12 cellular contexts compared by ENCODE assay signal in the genomic region with DNA sequence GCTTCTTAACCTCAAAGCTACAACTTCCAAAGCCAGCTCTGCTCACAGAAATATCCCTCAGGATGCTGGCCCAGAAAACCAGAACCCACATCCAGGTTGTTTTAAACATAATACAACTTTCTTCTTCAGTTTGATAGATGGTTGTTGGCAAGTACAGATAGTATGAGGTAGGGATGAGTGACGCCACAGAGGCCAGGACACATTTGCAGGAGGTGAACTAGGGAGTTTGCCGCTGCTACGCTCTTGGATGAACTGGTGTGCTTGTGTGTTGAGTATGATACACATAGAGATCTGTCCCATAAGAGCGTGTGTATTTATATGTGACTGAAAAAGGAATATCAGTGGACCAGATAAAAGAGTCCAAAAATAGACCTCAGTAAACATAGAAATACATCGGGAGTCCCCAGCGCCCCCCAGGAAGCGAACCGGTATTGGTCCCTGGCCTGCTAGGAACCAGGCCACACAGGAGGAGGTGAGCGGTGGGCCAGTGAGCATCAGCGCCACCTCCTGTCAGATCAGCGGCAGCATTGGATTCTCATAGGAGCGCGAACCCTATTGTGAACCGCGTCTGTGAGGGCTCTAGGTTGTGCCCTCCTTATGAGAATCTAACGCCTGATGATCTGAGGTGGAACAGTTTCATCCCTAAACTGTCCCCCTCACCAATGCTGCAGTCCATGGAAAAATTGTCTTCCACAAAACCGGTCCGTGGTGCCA.
A peak's percentile ranks its signal among the peaks of the same experiment; 100 is the strongest.
DNase-seq lines count a peak whose midpoint lies in the region; ATAC-seq and TF ChIP-seq lines count a peak whose summit lies in the region.
"Had no signal": no experiment of that assay in that cellular context is flagged by ENCODE, and none has a peak within 500 bp of the region (broad histone marks: within the 10 kb centered on the region; RNA-seq: fewer than 3 reads in every experiment).

No MANE protein-coding gene starts in this region.

- peaks cover 0 to 6% of the 10 kb centered on the region in 2 experiments; a peak in 2 of 4 replicates for H3K36me3 ChIP-seq in HCT116 (ENCODE audit: control insufficient read depth in 1 of 2, insufficient read depth in 2 of 2, low read length in 2 of 2)
- no peaks in the 10 kb centered on the region for H3K36me3 ChIP-seq in gastrocnemius medialis

- no peak overlapping the region for H3K27ac ChIP-seq in HCT116 (ENCODE audit: low read depth, low read length)
- no peak overlapping the region for H3K27ac ChIP-seq in gastrocnemius medialis

- in situ Hi-C loops in gastrocnemius medialis (cut with MboI; ENCODE audit: low sequenced_read_pairs in 4 of 4): loop anchor here (5.0 to 25.0 kb wide), 3 partner anchors 240 to 1080 kb away; no protein-coding TSS in a partner anchor

- H3K36me3 Mint-ChIP-seq in activated CD8-positive, alpha-beta memory T cell treated with anti-CD3 and anti-CD28 coated beads, Interleukin-2, amount 10 ng/mL, durations not matched to agents 7 days and 5 days: no peaks in the 10 kb centered on the region

- TF ChIP-seq CTCF in HCT116 (IDR thresholded peaks at IDR 0.05 in 2 of 3, conservative IDR thresholded peaks at IDR 0.05 in 1 of 3; ENCODE audit: borderline replicate concordance in 1 of 3, insufficient read depth in 1 of 3, low read depth in 2 of 3, low read length in 2 of 3) (peak in 2 of 3 experiments; percentile 47 to 53; a peak in 3 of 6 replicates), gastrocnemius medialis (IDR thresholded peaks at IDR 0.05 in 4 of 5, conservative IDR thresholded peaks at IDR 0.05 in 1 of 5) (no peak)

- BruUV-seq in HCT116 (replicated peaks; lab: Mats Ljungman, UMichigan): no TSS peak

- CTCF ChIA-PET in HCT116 (lab: Charles Lee): interaction anchor here (1.3 to 2.3 kb wide), 2 partner anchors 9 to 241 kb away, joined by 8 to 14 read pairs; no protein-coding TSS in a partner anchor
- CTCF ChIA-PET in activated CD8-positive, alpha-beta memory T cell treated with anti-CD3 and anti-CD28 coated beads, Interleukin-2, amount 10 ng/mL, durations not matched to agents 7 days and 5 days (lab: Charles Lee): interaction anchor here (1.1 to 2.5 kb wide), 9 partner anchors 9 to 630 kb away, joined by 3 to 72 read pairs (median 8); no protein-coding TSS in a partner anchor

- H3K4me3 Mint-ChIP-seq in activated CD8-positive, alpha-beta memory T cell treated with anti-CD3 and anti-CD28 coated beads, Interleukin-2, amount 10 ng/mL, durations not matched to agents 7 days and 5 days: no peak overlapping the region
- H3K4me3 Mint-ChIP-seq: IgD-negative memory B cell; stimulated activated naive CD8-positive, alpha-beta T cell treated with anti-CD3 and anti-CD28 coated beads, Interleukin-15, Interleukin-2, amounts not matched to agents 100 ng/mL and 50 ng/mL, for 24 hours had no signal

- ATAC-seq in HCT116: peak; percentile 81
- no peak for ATAC-seq in activated CD8-positive, alpha-beta memory T cell treated with anti-CD3 and anti-CD28 coated beads, Interleukin-2, amount 10 ng/mL, durations not matched to agents 7 days and 5 days
- no peak for ATAC-seq in gastrocnemius medialis
- no peak for ATAC-seq in HG02938 (IDR thresholded peaks at IDR 0.05; ENCODE audit: unreplicated experiment)
- ATAC-seq in HG02642 (IDR thresholded peaks at IDR 0.05; ENCODE audit: poor library complexity, unreplicated experiment): no peak

- TF ChIP-seq POLR2A in HCT116 (IDR thresholded peaks at IDR 0.05; ENCODE audit: borderline replicate concordance, extremely low read depth, insufficient read depth, insufficient read length) (no peak), gastrocnemius medialis (IDR thresholded peaks at IDR 0.05) (no peak)

- H3K4me3 ChIP-seq in HCT116 (replicated peaks in 1 of 2; ENCODE audit: low read depth in 1 of 2, low read length in 2 of 2) (no peak overlapping the region), gastrocnemius medialis (no peak overlapping the region)

- no peaks in the 10 kb centered on the region for H3K79me2 ChIP-seq in HCT116 (ENCODE audit: insufficient read depth, low read length)

- no peaks in the 10 kb centered on the region for H3K4me1 Mint-ChIP-seq in activated CD8-positive, alpha-beta memory T cell treated with anti-CD3 and anti-CD28 coated beads, Interleukin-2, amount 10 ng/mL, durations not matched to agents 7 days and 5 days

- H3K27ac Mint-ChIP-seq in activated CD8-positive, alpha-beta memory T cell treated with anti-CD3 and anti-CD28 coated beads, Interleukin-2, amount 10 ng/mL, durations not matched to agents 7 days and 5 days: no peak overlapping the region
- H3K27ac Mint-ChIP-seq: IgD-negative memory B cell; stimulated activated naive CD8-positive, alpha-beta T cell treated with anti-CD3 and anti-CD28 coated beads, Interleukin-15, Interleukin-2, amounts not matched to agents 100 ng/mL and 50 ng/mL, for 24 hours had no signal

- no peak overlapping the region for H3K9ac ChIP-seq in HCT116 (ENCODE audit: low read length)

- H3K9me3 Mint-ChIP-seq in activated CD8-positive, alpha-beta memory T cell treated with anti-CD3 and anti-CD28 coated beads, Interleukin-2, amount 10 ng/mL, durations not matched to agents 7 days and 5 days (ENCODE audit: low read depth): no peaks in the 10 kb centered on the region
- H3K9me3 Mint-ChIP-seq: IgD-negative memory B cell; stimulated activated naive CD8-positive, alpha-beta T cell treated with anti-CD3 and anti-CD28 coated beads, Interleukin-15, Interleukin-2, amounts not matched to agents 100 ng/mL and 50 ng/mL, for 24 hours had no signal

- no peaks in the 10 kb centered on the region for H4K20me1 ChIP-seq in HCT116 (ENCODE audit: insufficient read depth)

- H3K27me3 ChIP-seq in HCT116 (ENCODE audit: insufficient read depth, low read length) (no peaks in the 10 kb centered on the region), gastrocnemius medialis (no peaks in the 10 kb centered on the region)

- H3K4me1 ChIP-seq in HCT116 (ENCODE audit: control insufficient read depth in 1 of 2, insufficient read depth in 2 of 2, low read length in 2 of 2) (no peaks in the 10 kb centered on the region), gastrocnemius medialis (no peaks in the 10 kb centered on the region)

- H3K27me3 Mint-ChIP-seq in activated CD8-positive, alpha-beta memory T cell treated with anti-CD3 and anti-CD28 coated beads, Interleukin-2, amount 10 ng/mL, durations not matched to agents 7 days and 5 days: peaks cover 6% of the 10 kb centered on the region
- H3K27me3 Mint-ChIP-seq: IgD-negative memory B cell; stimulated activated naive CD8-positive, alpha-beta T cell treated with anti-CD3 and anti-CD28 coated beads, Interleukin-15, Interleukin-2, amounts not matched to agents 100 ng/mL and 50 ng/mL, for 24 hours had no signal

- H3K9me3 ChIP-seq in HCT116 (ENCODE audit: control insufficient read depth in 1 of 2, insufficient read depth in 1 of 2, low read depth in 1 of 2, low read length in 2 of 2): no peaks in the 10 kb centered on the region
- H3K9me3 ChIP-seq in gastrocnemius medialis: no peaks in the 10 kb centered on the region

- TF ChIP-seq RAD21 in HCT116 (IDR thresholded peaks at IDR 0.05; ENCODE audit: low read depth): 0 out of 2 replicates have a peak, but pooled peaks have one; percentile 11

- intact Hi-C loops in HCT116 (cut with micrococcal nuclease) (loop anchor here (10.0 kb wide), 1 partner anchor 68 kb away; no protein-coding TSS in a partner anchor), gastrocnemius medialis (cut with DNase I; ENCODE audit: low total_unique reads) (loop anchor here (5.0 kb wide), 1 partner anchor 70 kb away; no protein-coding TSS in a partner anchor)

- POLR2A ChIA-PET in HCT116 (lab: Charles Lee): interaction anchor here (1.5 kb wide), 1 partner anchor 235 kb away, joined by 6 read pairs; the partner anchor contains the start of gene CHSY1

- H2AFZ ChIP-seq in HCT116 (ENCODE audit: low read depth, low read length, poor library complexity, severe bottlenecking): no peak overlapping the region

- H3K4me2 ChIP-seq in HCT116 (ENCODE audit: low read length): no peak overlapping the region

- H3K9me2 ChIP-seq in HCT116 (ENCODE audit: insufficient read depth): no peaks in the 10 kb centered on the region

- RAD21 ChIA-PET in HCT116 (lab: Charles Lee; ENCODE audit: low non-redundant PET in 1 of 2, low total read pairs in 2 of 2, uncharacterized antibody in 2 of 2, unreplicated experiment in 2 of 2): interaction anchor here in 1 of 2 experiments (2.0 kb wide), 1 partner anchor 241 kb away, joined by 6 read pairs; no protein-coding TSS in a partner anchor

- DNase-seq in COLO668 (lab: John Stamatoyannopoulos, UW; ENCODE audit: unreplicated experiment) (peak; percentile 5), HCT116 (ENCODE audit: low read depth, low spot score) (no peak), mucosa of gallbladder (ENCODE audit: low spot score) (peak; percentile 10), gastrocnemius medialis (no peak), SK-N-DZ (ENCODE audit: low spot score) (no peak)
- peak; percentile 37 for DNase-seq in activated CD8-positive, alpha-beta memory T cell treated with anti-CD3 and anti-CD28 coated beads, Interleukin-2, amount 10 ng/mL, durations not matched to agents 7 days and 5 days
- DNase-seq: activated T-cell treated with anti-CD3 and anti-CD28 coated beads, Interleukin-2, amount 50 U/mL, for 1 hour; NCI-H524 had no signal

TF ChIP-seq in HCT116, 20 proteins besides CTCF, POLR2A, EP300 and RAD21:
- no peak for TF ChIP-seq EZH2 (IDR thresholded peaks at IDR 0.05)

Comparison
In these comparisons a context has a peak if more than half of its experiments do, and no peak if none do; other contexts are left out.
1. DNase-seq: peak in COLO668 (single experiment), activated CD8-positive, alpha-beta memory T cell treated with anti-CD3 and anti-CD28 coated beads, Interleukin-2, amount 10 ng/mL, durations not matched to agents 7 days and 5 days (single experiment) and mucosa of gallbladder (single experiment); none in HCT116 (single experiment), gastrocnemius medialis (0 of 2) and SK-N-DZ (single experiment).
2. CTCF ChIP-seq: peak in HCT116 (2 of 3); none in gastrocnemius medialis (0 of 5).